ENCODE assay signal across 2 cellular contexts in the genomic region with DNA sequence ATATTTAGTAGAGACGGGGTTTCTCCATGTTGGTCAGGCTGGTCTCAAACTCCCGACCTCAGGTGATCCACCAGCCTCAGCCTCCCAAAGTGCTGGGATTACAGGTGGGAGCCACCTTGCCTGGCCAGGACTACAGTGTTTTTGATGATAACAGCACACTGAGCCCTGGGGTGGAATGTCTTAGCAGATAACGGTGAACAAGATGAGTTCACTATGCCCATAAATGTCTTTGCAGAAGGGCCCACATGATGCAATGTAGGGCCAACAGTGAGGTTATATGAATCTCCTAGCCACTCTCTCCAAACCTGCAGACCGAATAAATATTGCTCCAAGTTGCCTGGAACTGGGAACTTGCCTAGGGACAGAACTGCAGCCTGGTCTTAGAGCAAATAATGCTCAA.
TF ChIP-seq lines count a peak whose summit lies in the region.

No MANE protein-coding gene starts in this region.

TF ChIP-seq in K562, 482 proteins besides CTCF, POLR2A, EP300 and RAD21 (continued from another document):
- TF ChIP-seq, protein P1, sequence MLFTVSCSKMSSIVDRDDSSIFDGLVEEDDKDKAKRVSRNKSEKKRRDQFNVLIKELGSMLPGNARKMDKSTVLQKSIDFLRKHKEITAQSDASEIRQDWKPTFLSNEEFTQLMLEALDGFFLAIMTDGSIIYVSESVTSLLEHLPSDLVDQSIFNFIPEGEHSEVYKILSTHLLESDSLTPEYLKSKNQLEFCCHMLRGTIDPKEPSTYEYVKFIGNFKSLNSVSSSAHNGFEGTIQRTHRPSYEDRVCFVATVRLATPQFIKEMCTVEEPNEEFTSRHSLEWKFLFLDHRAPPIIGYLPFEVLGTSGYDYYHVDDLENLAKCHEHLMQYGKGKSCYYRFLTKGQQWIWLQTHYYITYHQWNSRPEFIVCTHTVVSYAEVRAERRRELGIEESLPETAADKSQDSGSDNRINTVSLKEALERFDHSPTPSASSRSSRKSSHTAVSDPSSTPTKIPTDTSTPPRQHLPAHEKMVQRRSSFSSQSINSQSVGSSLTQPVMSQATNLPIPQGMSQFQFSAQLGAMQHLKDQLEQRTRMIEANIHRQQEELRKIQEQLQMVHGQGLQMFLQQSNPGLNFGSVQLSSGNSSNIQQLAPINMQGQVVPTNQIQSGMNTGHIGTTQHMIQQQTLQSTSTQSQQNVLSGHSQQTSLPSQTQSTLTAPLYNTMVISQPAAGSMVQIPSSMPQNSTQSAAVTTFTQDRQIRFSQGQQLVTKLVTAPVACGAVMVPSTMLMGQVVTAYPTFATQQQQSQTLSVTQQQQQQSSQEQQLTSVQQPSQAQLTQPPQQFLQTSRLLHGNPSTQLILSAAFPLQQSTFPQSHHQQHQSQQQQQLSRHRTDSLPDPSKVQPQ (CRISPR knock-in tag; IDR thresholded peaks at IDR 0.05; ENCODE audit: borderline replicate concordance) = no peak
- TF ChIP-seq CEBPG (CRISPR knock-in tag; IDR thresholded peaks at IDR 0.05) (peak; percentile 24; the same call in 1 of the 2 replicates), CEBPG (tag; conservative IDR thresholded peaks at IDR 0.05 in 1 of 2, IDR thresholded peaks at IDR 0.05 in 1 of 2) (peak; percentile 6 to 80; a peak in 2 of 4 replicates), SOX6 (IDR thresholded peaks at IDR 0.05) (0 out of 2 replicates have a peak, but pooled peaks have one; percentile 27), TEAD4 (IDR thresholded peaks at IDR 0.05; ENCODE audit: low read length) (peak; percentile 51; the same call in 1 of the 2 replicates), TEAD4 (CRISPR knock-in tag; IDR thresholded peaks at IDR 0.05; ENCODE audit: borderline replicate concordance) (no peak), MCM7 (IDR thresholded peaks at IDR 0.05) (no peak), ZEB2 (IDR thresholded peaks at IDR 0.05) (peak; percentile 75), CBFA2T3 (IDR thresholded peaks at IDR 0.05) (peak; percentile 27; the same call in 1 of the 2 replicates), TRIM24 (IDR thresholded peaks at IDR 0.05) (peak; percentile 76 to 84; a peak in 2 of 4 replicates), ATF7 (IDR thresholded peaks at IDR 0.05) (peak; percentile 59), BRD9 (IDR thresholded peaks at IDR 0.05; ENCODE audit: low read depth, partially characterized antibody) (no peak), SRF (CRISPR knock-in tag; IDR thresholded peaks at IDR 0.05) (peak in 1 of 2 experiments; percentile 96; a peak in 2 of 4 replicates), TCF3 (CRISPR knock-in tag; IDR thresholded peaks at IDR 0.05) (peak; percentile 15; the same call in 1 of the 2 replicates), CTBP1 (IDR thresholded peaks at IDR 0.05; ENCODE audit: borderline replicate concordance) (peak; percentile 60; the same call in 1 of the 2 replicates), TAL1 (IDR thresholded peaks at IDR 0.05) (peak; percentile 74), KLF16 (IDR thresholded peaks at IDR 0.05) (0 out of 2 replicates have a peak, but pooled peaks have one; percentile 11), ARID1B (IDR thresholded peaks at IDR 0.05) (peak; percentile 63; the same call in 1 of the 2 replicates), SIN3A (IDR thresholded peaks at IDR 0.05; ENCODE audit: borderline replicate concordance in 2 of 2, control insufficient read depth in 1 of 2, low read depth in 2 of 2, low read length in 2 of 2) (no peak)
- TF ChIP-seq, protein P2, sequence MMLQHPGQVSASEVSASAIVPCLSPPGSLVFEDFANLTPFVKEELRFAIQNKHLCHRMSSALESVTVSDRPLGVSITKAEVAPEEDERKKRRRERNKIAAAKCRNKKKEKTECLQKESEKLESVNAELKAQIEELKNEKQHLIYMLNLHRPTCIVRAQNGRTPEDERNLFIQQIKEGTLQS (IDR thresholded peaks at IDR 0.05) = peak; percentile 49; the same call in 1 of the 2 replicates
- TF ChIP-seq, protein P2 (CRISPR knock-in tag; conservative IDR thresholded peaks at IDR 0.05) = no peak

TF ChIP-seq in WTC11, 78 proteins besides CTCF, POLR2A, EP300 and RAD21 (continued from another document):
- TF ChIP-seq, protein P3, sequence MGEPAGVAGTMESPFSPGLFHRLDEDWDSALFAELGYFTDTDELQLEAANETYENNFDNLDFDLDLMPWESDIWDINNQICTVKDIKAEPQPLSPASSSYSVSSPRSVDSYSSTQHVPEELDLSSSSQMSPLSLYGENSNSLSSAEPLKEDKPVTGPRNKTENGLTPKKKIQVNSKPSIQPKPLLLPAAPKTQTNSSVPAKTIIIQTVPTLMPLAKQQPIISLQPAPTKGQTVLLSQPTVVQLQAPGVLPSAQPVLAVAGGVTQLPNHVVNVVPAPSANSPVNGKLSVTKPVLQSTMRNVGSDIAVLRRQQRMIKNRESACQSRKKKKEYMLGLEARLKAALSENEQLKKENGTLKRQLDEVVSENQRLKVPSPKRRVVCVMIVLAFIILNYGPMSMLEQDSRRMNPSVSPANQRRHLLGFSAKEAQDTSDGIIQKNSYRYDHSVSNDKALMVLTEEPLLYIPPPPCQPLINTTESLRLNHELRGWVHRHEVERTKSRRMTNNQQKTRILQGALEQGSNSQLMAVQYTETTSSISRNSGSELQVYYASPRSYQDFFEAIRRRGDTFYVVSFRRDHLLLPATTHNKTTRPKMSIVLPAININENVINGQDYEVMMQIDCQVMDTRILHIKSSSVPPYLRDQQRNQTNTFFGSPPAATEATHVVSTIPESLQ (CRISPR knock-in tag; IDR thresholded peaks at IDR 0.05) = no peak
- TF ChIP-seq JAZF1 (CRISPR knock-in tag; IDR thresholded peaks at IDR 0.05) (no peak), ZNF232 (CRISPR knock-in tag; IDR thresholded peaks at IDR 0.05) (no peak), OVOL2 (CRISPR knock-in tag; IDR thresholded peaks at IDR 0.05; ENCODE audit: borderline replicate concordance) (no peak), FOXJ3 (CRISPR knock-in tag; IDR thresholded peaks at IDR 0.05; ENCODE audit: borderline replicate concordance) (no peak), ZNF317 (CRISPR knock-in tag; IDR thresholded peaks at IDR 0.05; ENCODE audit: borderline replicate concordance, low read depth) (no peak), NFE2L1 (CRISPR knock-in tag; IDR thresholded peaks at IDR 0.05) (no peak), NFATC4 (CRISPR knock-in tag; IDR thresholded peaks at IDR 0.05) (no peak), ELF4 (CRISPR knock-in tag; IDR thresholded peaks at IDR 0.05; ENCODE audit: low read depth) (no peak), CREB1 (CRISPR knock-in tag; IDR thresholded peaks at IDR 0.05) (no peak), PRRX2 (CRISPR knock-in tag; IDR thresholded peaks at IDR 0.05) (no peak), FOXK1 (CRISPR knock-in tag; IDR thresholded peaks at IDR 0.05) (no peak), MYBL2 (CRISPR knock-in tag; IDR thresholded peaks at IDR 0.05) (no peak)
- TF ChIP-seq, protein P4, sequence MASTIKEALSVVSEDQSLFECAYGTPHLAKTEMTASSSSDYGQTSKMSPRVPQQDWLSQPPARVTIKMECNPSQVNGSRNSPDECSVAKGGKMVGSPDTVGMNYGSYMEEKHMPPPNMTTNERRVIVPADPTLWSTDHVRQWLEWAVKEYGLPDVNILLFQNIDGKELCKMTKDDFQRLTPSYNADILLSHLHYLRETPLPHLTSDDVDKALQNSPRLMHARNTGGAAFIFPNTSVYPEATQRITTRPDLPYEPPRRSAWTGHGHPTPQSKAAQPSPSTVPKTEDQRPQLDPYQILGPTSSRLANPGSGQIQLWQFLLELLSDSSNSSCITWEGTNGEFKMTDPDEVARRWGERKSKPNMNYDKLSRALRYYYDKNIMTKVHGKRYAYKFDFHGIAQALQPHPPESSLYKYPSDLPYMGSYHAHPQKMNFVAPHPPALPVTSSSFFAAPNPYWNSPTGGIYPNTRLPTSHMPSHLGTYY (CRISPR knock-in tag; IDR thresholded peaks at IDR 0.05) = no peak
- TF ChIP-seq, protein P5, sequence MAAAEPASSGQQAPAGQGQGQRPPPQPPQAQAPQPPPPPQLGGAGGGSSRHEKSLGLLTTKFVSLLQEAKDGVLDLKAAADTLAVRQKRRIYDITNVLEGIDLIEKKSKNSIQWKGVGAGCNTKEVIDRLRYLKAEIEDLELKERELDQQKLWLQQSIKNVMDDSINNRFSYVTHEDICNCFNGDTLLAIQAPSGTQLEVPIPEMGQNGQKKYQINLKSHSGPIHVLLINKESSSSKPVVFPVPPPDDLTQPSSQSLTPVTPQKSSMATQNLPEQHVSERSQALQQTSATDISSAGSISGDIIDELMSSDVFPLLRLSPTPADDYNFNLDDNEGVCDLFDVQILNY (CRISPR knock-in tag; IDR thresholded peaks at IDR 0.05) = no peak
- TF ChIP-seq, protein P6, sequence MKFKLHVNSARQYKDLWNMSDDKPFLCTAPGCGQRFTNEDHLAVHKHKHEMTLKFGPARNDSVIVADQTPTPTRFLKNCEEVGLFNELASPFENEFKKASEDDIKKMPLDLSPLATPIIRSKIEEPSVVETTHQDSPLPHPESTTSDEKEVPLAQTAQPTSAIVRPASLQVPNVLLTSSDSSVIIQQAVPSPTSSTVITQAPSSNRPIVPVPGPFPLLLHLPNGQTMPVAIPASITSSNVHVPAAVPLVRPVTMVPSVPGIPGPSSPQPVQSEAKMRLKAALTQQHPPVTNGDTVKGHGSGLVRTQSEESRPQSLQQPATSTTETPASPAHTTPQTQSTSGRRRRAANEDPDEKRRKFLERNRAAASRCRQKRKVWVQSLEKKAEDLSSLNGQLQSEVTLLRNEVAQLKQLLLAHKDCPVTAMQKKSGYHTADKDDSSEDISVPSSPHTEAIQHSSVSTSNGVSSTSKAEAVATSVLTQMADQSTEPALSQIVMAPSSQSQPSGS (CRISPR knock-in tag; IDR thresholded peaks at IDR 0.05; ENCODE audit: borderline replicate concordance, low read depth) = no peak
